ENCODE assay signal across 8 cellular contexts in genomic region chr3:109050591-109051167, GRCh38.
A peak's percentile ranks its signal among the peaks of the same experiment; 100 is the strongest.
DNase-seq lines count a peak whose midpoint lies in the region; ATAC-seq, FAIRE-seq and TF ChIP-seq lines count a peak whose summit lies in the region.

No MANE protein-coding gene starts in this region.

- in situ Hi-C loops in Caki2 (cut with HindIII; ENCODE audit: low pct_unique_long_range_greater_than_20kb, low sequenced_read_pairs) = no loop called here

- no peak overlapping the region for H2AFZ ChIP-seq in fibroblast of lung (ENCODE audit: low read length)

- no peak overlapping the region for H3K4me2 ChIP-seq in fibroblast of lung (ENCODE audit: extremely low read depth, insufficient read depth, low read length)

- H3K9ac ChIP-seq in fibroblast of lung (ENCODE audit: insufficient read depth, low read length) = no peak overlapping the region

- peak; percentile 46 for ATAC-seq in GM18873 (IDR thresholded peaks at IDR 0.05; ENCODE audit: low FRiP score, unreplicated experiment)
- ATAC-seq in HG03432 (IDR thresholded peaks at IDR 0.05; ENCODE audit: unreplicated experiment) = peak; percentile 78

- no peaks in the 10 kb centered on the region for H3K36me3 ChIP-seq in fibroblast of lung (ENCODE audit: control insufficient read depth, insufficient read depth, low read length)
- H3K36me3 ChIP-seq in effector memory CD4-positive, alpha-beta T cell (ENCODE audit: control insufficient read depth, insufficient read depth, low read length) = no peaks in the 10 kb centered on the region

- H3K27me3 ChIP-seq in fibroblast of lung (ENCODE audit: control insufficient read depth, insufficient read depth, low read length) = no peaks in the 10 kb centered on the region
- H3K27me3 ChIP-seq in effector memory CD4-positive, alpha-beta T cell (replicated peaks; ENCODE audit: control insufficient read depth, insufficient read depth, low read length, poor library complexity, severe bottlenecking) = no peaks in the 10 kb centered on the region

- TF ChIP-seq CTCF in fibroblast of lung (conservative IDR thresholded peaks at IDR 0.05 in 1 of 2, IDR thresholded peaks at IDR 0.05 in 1 of 2; ENCODE audit: low read depth in 1 of 2, low read length in 2 of 2) = peak; percentile 46 to 71

- FAIRE-seq in RCC 7860 (lab: Jason Lieb, UNC) (peak; percentile 50), urothelium cell line (lab: Jason Lieb, UNC) (no peak)

- no peaks in the 10 kb centered on the region for H3K4me1 ChIP-seq in fibroblast of lung (ENCODE audit: control insufficient read depth, extremely low read depth, insufficient read depth, low read length)
- no peaks in the 10 kb centered on the region for H3K4me1 ChIP-seq in effector memory CD4-positive, alpha-beta T cell (ENCODE audit: control insufficient read depth, insufficient read depth, low read length, poor library complexity, severe bottlenecking)

- H3K79me2 ChIP-seq in fibroblast of lung (ENCODE audit: control insufficient read depth, insufficient read depth, low read length) = no peaks in the 10 kb centered on the region

- H4K20me1 ChIP-seq in fibroblast of lung (ENCODE audit: control insufficient read depth, extremely low read depth, insufficient read depth, low read length) = no peaks in the 10 kb centered on the region

- no peak overlapping the region for H3K4me3 ChIP-seq in fibroblast of lung (replicated peaks in 1 of 4; ENCODE audit: control extremely low read depth in 1 of 4, insufficient read depth in 1 of 4, low read depth in 3 of 4, low read length in 4 of 4)
- H3K4me3 ChIP-seq in effector memory CD4-positive, alpha-beta T cell (ENCODE audit: insufficient read depth, low read depth, low read length, poor library complexity, severe bottlenecking) = no peak overlapping the region

- no peak overlapping the region for H3K27ac ChIP-seq in fibroblast of lung (ENCODE audit: insufficient read depth, low read length)
- H3K27ac ChIP-seq in effector memory CD4-positive, alpha-beta T cell (ENCODE audit: insufficient read depth, low read length, poor library complexity, severe bottlenecking) = no peak overlapping the region

- DNase-seq in Caki2 (ENCODE audit: low read depth) (peak; percentile 15), RCC 7860 (ENCODE audit: low spot score) (peak; percentile 21), fibroblast of lung (ENCODE audit: low read depth in 2 of 2) (peak; percentile 11 to 39), urothelium cell line (ENCODE audit: low spot score) (peak; percentile 49), hippocampal formation (lab: John Stamatoyannopoulos, UW) (no peak)
- no peak for DNase-seq in effector memory CD4-positive, alpha-beta T cell

- H3K9me3 ChIP-seq in fibroblast of lung (ENCODE audit: control insufficient read depth, insufficient read depth, low read depth, low read length) = no peaks in the 10 kb centered on the region
- H3K9me3 ChIP-seq in effector memory CD4-positive, alpha-beta T cell (ENCODE audit: control insufficient read depth, low read length) = no peaks in the 10 kb centered on the region

Comparison
In these comparisons a context has a peak if more than half of its experiments do, and no peak if none do; other contexts are left out.
1. DNase-seq: peak in Caki2 (single experiment), RCC 7860 (single experiment), fibroblast of lung (2 of 2) and urothelium cell line (single experiment); none in effector memory CD4-positive, alpha-beta T cell (0 of 3) and hippocampal formation (0 of 2).